11 cellular contexts compared by ENCODE assay signal in genomic region chr9:68505681-68506409, GRCh38. TPM values are rescaled to one million over a fixed set of nuclear protein-coding genes. Genes with fewer than 3 reads are reported as not detected.
DNase-seq lines count a peak whose midpoint lies in the region; ATAC-seq and TF ChIP-seq lines count a peak whose summit lies in the region.
"Had no signal": no experiment of that assay in that cellular context is flagged by ENCODE, and none has a peak within 500 bp of the region (broad histone marks: within the 10 kb centered on the region; RNA-seq: fewer than 3 reads in every experiment).

No MANE protein-coding gene starts in this region.

- peaks cover 99% of the 10 kb centered on the region for H3K27me3 Mint-ChIP-seq in H9 (ENCODE audit: low read depth)
- H3K27me3 Mint-ChIP-seq in activated CD4-positive, alpha-beta T cell treated with anti-CD3 and anti-CD28 coated beads for 36 hours, result peaks cover 7% of the 10 kb centered on the region

- H3K4ac ChIP-seq in H9 (ENCODE audit: low read depth, low read length), result no peak overlapping the region

- H2BK20ac ChIP-seq in H9 (ENCODE audit: low read depth, low read length, poor library complexity, severe bottlenecking), result no peak overlapping the region

- no peaks in the 10 kb centered on the region for H3K23me2 ChIP-seq in H9 (ENCODE audit: insufficient read length, low read depth, low read length, poor library complexity, severe bottlenecking)

- H4K5ac ChIP-seq in H9 (ENCODE audit: insufficient read length, low read depth, low read length), result no peak overlapping the region

- H4K20me1 ChIP-seq in H9 (ENCODE audit: control insufficient read depth, insufficient read depth, insufficient read length), result no peaks in the 10 kb centered on the region

- H3K36me3 ChIP-seq in colonic mucosa (no peaks in the 10 kb centered on the region), prostate gland (no peaks in the 10 kb centered on the region)

- no peak overlapping the region for H2AFZ ChIP-seq in H9 (ENCODE audit: low read length)

- no peak overlapping the region for H3K23ac ChIP-seq in H9 (ENCODE audit: insufficient read length, low read depth, low read length)

- no peak overlapping the region for H2AK5ac ChIP-seq in H9 (ENCODE audit: insufficient read length, low read length)

- H3K4me3 ChIP-seq in colonic mucosa (no peak overlapping the region), prostate gland (no peak overlapping the region)

- TF ChIP-seq POLR2A in prostate gland (IDR thresholded peaks at IDR 0.05), result no peak

- H3K9me3 ChIP-seq in colonic mucosa (no peaks in the 10 kb centered on the region), prostate gland (no peaks in the 10 kb centered on the region), H9 (ENCODE audit: control insufficient read depth, low read depth, low read length) (no peaks in the 10 kb centered on the region)

- H3K4me2 ChIP-seq in H9 (ENCODE audit: insufficient read depth, insufficient read length, low read length), result no peak overlapping the region

- no peak overlapping the region for H4K8ac ChIP-seq in H9 (replicated peaks; ENCODE audit: insufficient read length, low read depth, low read length)

- no peak overlapping the region for H2BK12ac ChIP-seq in H9 (ENCODE audit: insufficient read length, low read depth, low read length)

- intact Hi-C loops in colonic mucosa (cut with DNase I), result loop anchor here (10.0 kb wide), 1 partner anchor 151 kb away; the partner anchor contains the start of gene PGM5
- intact Hi-C loops in prostate gland (cut with DNase I), result loop anchor here (5.0 kb wide), 2 partner anchors 59 to 149 kb away; partner anchors contain the start of gene PGM5
- intact Hi-C loops in activated CD4-positive, alpha-beta T cell treated with anti-CD3 and anti-CD28 coated beads for 36 hours (cut with DNase I, micrococcal nuclease), result no loop called here

- WGBS in prostate gland, result 61% methylated on average over 4 of the region's 4 CpGs
- WGBS in H9 (ENCODE audit: extremely low coverage, insufficient read length, low lambda C conversion rate), result no CpG with 5 or more reads among the region's 4 CpGs

- DNase-seq in colonic mucosa (no peak), prostate gland (ENCODE audit: low spot score) (no peak), H9 (no peak), NCI-H345 (lab: John Stamatoyannopoulos, UW) (no peak)
- no peak for DNase-seq in activated CD4-positive, alpha-beta T cell treated with anti-CD3 and anti-CD28 coated beads for 36 hours
- DNase-seq: occipital lobe had no signal

- ATAC-seq in GM18907 (IDR thresholded peaks at IDR 0.05; ENCODE audit: unreplicated experiment) (peak; percentile 67), HG03280 (IDR thresholded peaks at IDR 0.05; ENCODE audit: unreplicated experiment) (peak; percentile 70), GM19455 (IDR thresholded peaks at IDR 0.05; ENCODE audit: unreplicated experiment) (no peak)
- no peak for ATAC-seq in activated CD4-positive, alpha-beta T cell treated with anti-CD3 and anti-CD28 coated beads for 36 hours

- no peak overlapping the region for H3K14ac ChIP-seq in H9 (ENCODE audit: insufficient read depth, low read length)

- no peak overlapping the region for H3T11ph ChIP-seq in H9 (ENCODE audit: low read length)

- TF ChIP-seq CTCF in colonic mucosa (IDR thresholded peaks at IDR 0.05) (no peak), prostate gland (IDR thresholded peaks at IDR 0.05) (no peak), H9 (conservative IDR thresholded peaks at IDR 0.05) (no peak)

- no peak overlapping the region for H3K56ac ChIP-seq in H9 (ENCODE audit: insufficient read length, low read depth, low read length)

- CTCF ChIA-PET in activated CD4-positive, alpha-beta T cell treated with anti-CD3 and anti-CD28 coated beads for 36 hours (lab: Charles Lee), result no interaction called here

- peaks cover 2 to 16% of the 10 kb centered on the region in 2 experiments; a peak in 2 of 5 replicates for H3K9me3 Mint-ChIP-seq in H9
- no peaks in the 10 kb centered on the region for H3K9me3 Mint-ChIP-seq in activated CD4-positive, alpha-beta T cell treated with anti-CD3 and anti-CD28 coated beads for 36 hours (ENCODE audit: low read depth)

- peak overlapping the region; percentile 22 for H3K27ac ChIP-seq in colonic mucosa
- H3K27ac ChIP-seq in prostate gland, result peak overlapping the region; percentile 56 to 61
- H3K27ac ChIP-seq in H9 (ENCODE audit: insufficient read length, low read depth, low read length), result no peak overlapping the region

- H2BK15ac ChIP-seq in H9 (ENCODE audit: low read depth, low read length), result no peak overlapping the region

- no peak overlapping the region for H3K9ac ChIP-seq in colonic mucosa (ENCODE audit: low read depth in 2 of 2, low read length in 2 of 2)
- no peak overlapping the region for H3K9ac ChIP-seq in H9 (ENCODE audit: extremely low read depth, insufficient read length, low read length)

- H3K27me3 ChIP-seq in colonic mucosa (no peaks in the 10 kb centered on the region), prostate gland (replicated peaks; ENCODE audit: insufficient read depth) (no peaks in the 10 kb centered on the region), H9 (ENCODE audit: insufficient read depth, low read length) (peaks cover 51% of the 10 kb centered on the region)

- peaks cover 7% of the 10 kb centered on the region in 2 experiments for H3K4me1 Mint-ChIP-seq in H9
- no peaks in the 10 kb centered on the region for H3K4me1 Mint-ChIP-seq in activated CD4-positive, alpha-beta T cell treated with anti-CD3 and anti-CD28 coated beads for 36 hours

- no peaks in the 10 kb centered on the region for H3K36me3 Mint-ChIP-seq in H9 (ENCODE audit: insufficient read depth in 1 of 3, low read depth in 3 of 3)
- no peaks in the 10 kb centered on the region for H3K36me3 Mint-ChIP-seq in activated CD4-positive, alpha-beta T cell treated with anti-CD3 and anti-CD28 coated beads for 36 hours (ENCODE audit: low read depth)

- no peak overlapping the region for H3K27ac Mint-ChIP-seq in H9
- no peak overlapping the region for H3K27ac Mint-ChIP-seq in activated CD4-positive, alpha-beta T cell treated with anti-CD3 and anti-CD28 coated beads for 36 hours

- H3K79me2 ChIP-seq in H9 (ENCODE audit: insufficient read depth, low read length), result no peaks in the 10 kb centered on the region

- no peak overlapping the region for H3K18ac ChIP-seq in H9 (ENCODE audit: insufficient read length, low read depth, low read length)

- no peak overlapping the region for H2BK120ac ChIP-seq in H9 (ENCODE audit: low read depth, low read length, poor library complexity, severe bottlenecking)

- no peaks in the 10 kb centered on the region for H3K4me1 ChIP-seq in colonic mucosa
- no peaks in the 10 kb centered on the region for H3K4me1 ChIP-seq in prostate gland (replicated peaks)
- no peaks in the 10 kb centered on the region for H3K4me1 ChIP-seq in H9 (ENCODE audit: insufficient read depth, low read length)

- no peak overlapping the region for H3K4me3 Mint-ChIP-seq in H9
- H3K4me3 Mint-ChIP-seq in activated CD4-positive, alpha-beta T cell treated with anti-CD3 and anti-CD28 coated beads for 36 hours, result no peak overlapping the region

- H2BK5ac ChIP-seq in H9 (ENCODE audit: insufficient read length, low read length), result no peak overlapping the region

- no peak overlapping the region for H4K91ac ChIP-seq in H9 (ENCODE audit: insufficient read length, low read depth, low read length)

- H3K79me1 ChIP-seq in H9 (ENCODE audit: insufficient read depth, low read depth, low read length, poor library complexity, severe bottlenecking), result no peaks in the 10 kb centered on the region

- POLR2A ChIA-PET in activated CD4-positive, alpha-beta T cell treated with anti-CD3 and anti-CD28 coated beads for 36 hours (lab: Charles Lee), result no interaction called here

RNA-seq across cellular contexts. Expression of gene TMEM252, which starts 34.8 kb away (rescaled TPM):
- not detected for total RNA-seq in colonic mucosa
- not detected for total RNA-seq in prostate gland
- total RNA-seq in H9 (2021), result not detected in 2 replicates
- not detected for total RNA-seq in activated CD4-positive, alpha-beta T cell treated with anti-CD3 and anti-CD28 coated beads for 36 hours
- total RNA-seq: glomerular endothelial cell; occipital lobe; T-helper 2 cell treated with Interferon-gamma antibody and Interleukin-4, amounts not matched to agents 100 ng/mL and 5 ng/mL, for 36 hours had no signal

Comparison
In these comparisons a context has a peak if more than half of its experiments do, and no peak if none do; other contexts are left out.
1. ATAC-seq: peak in GM18907 (single experiment) and HG03280 (single experiment); none in GM19455 (single experiment) and activated CD4-positive, alpha-beta T cell treated with anti-CD3 and anti-CD28 coated beads for 36 hours (single experiment).
2. intact Hi-C loops: an anchor here in colonic mucosa (10.0 kb wide) and prostate gland (5.0 kb wide); none called in activated CD4-positive, alpha-beta T cell treated with anti-CD3 and anti-CD28 coated beads for 36 hours.